ENCODE assay signal across 10 cellular contexts in genomic region chr7:146116452-146117219, GRCh38. TPM values are rescaled to one million over a fixed set of nuclear protein-coding genes. Genes with fewer than 3 reads are reported as not detected.
DNase-seq lines count a peak whose midpoint lies in the region; ATAC-seq and TF ChIP-seq lines count a peak whose summit lies in the region.
"Had no signal": no experiment of that assay in that cellular context is flagged by ENCODE, and none has a peak within 500 bp of the region (broad histone marks: within the 10 kb centered on the region; RNA-seq: fewer than 3 reads in every experiment).

CNTNAP2 (plus strand) TSS chr7:146116801; CDS start chr7:146116877, 76 bp downstream.

- H3K36me3 Mint-ChIP-seq in activated T-helper 17 cell treated with anti-CD3 and anti-CD28 coated beads, Interleukin-2, amount 50 U/mL, for 72 hours (ENCODE audit: low read depth): no peaks in the 10 kb centered on the region
- no peaks in the 10 kb centered on the region for H3K36me3 Mint-ChIP-seq in progenitor cell of endocrine pancreas (ENCODE audit: insufficient read depth)

- H3K36me3 ChIP-seq in cardiac muscle cell: no peaks in the 10 kb centered on the region
- H3K36me3 ChIP-seq: right lobe of liver had no signal

- no peak within 1 kb of the TSS for H3K27ac Mint-ChIP-seq in activated T-helper 17 cell treated with anti-CD3 and anti-CD28 coated beads, Interleukin-2, amount 50 U/mL, for 72 hours
- H3K27ac Mint-ChIP-seq in progenitor cell of endocrine pancreas: no peak within 1 kb of the TSS

- peaks cover 7% of the 10 kb centered on the region for H3K9me3 Mint-ChIP-seq in activated T-helper 17 cell treated with anti-CD3 and anti-CD28 coated beads, Interleukin-2, amount 50 U/mL, for 72 hours
- no peaks in the 10 kb centered on the region for H3K9me3 Mint-ChIP-seq in progenitor cell of endocrine pancreas (ENCODE audit: low read depth)

- peaks cover 25% of the 10 kb centered on the region for H3K27me3 Mint-ChIP-seq in activated T-helper 17 cell treated with anti-CD3 and anti-CD28 coated beads, Interleukin-2, amount 50 U/mL, for 72 hours
- H3K27me3 Mint-ChIP-seq in progenitor cell of endocrine pancreas: peaks cover 35% of the 10 kb centered on the region

- H3K4me1 Mint-ChIP-seq in activated T-helper 17 cell treated with anti-CD3 and anti-CD28 coated beads, Interleukin-2, amount 50 U/mL, for 72 hours: no peaks in the 10 kb centered on the region
- H3K4me1 Mint-ChIP-seq in progenitor cell of endocrine pancreas (ENCODE audit: low read depth): peaks cover 9% of the 10 kb centered on the region

- peak within 1 kb of the TSS; percentile 56 for H3K4me3 Mint-ChIP-seq in activated T-helper 17 cell treated with anti-CD3 and anti-CD28 coated beads, Interleukin-2, amount 50 U/mL, for 72 hours
- H3K4me3 Mint-ChIP-seq in progenitor cell of endocrine pancreas (ENCODE audit: low read depth): peak within 1 kb of the TSS; percentile 90

- DNase-seq in G401 (ENCODE audit: low spot score) (peak; percentile 79), NCI-H1105 treated with DMSO at 0.1 percent for 48 hours (lab: John Stamatoyannopoulos, UW) (peak; percentile 79), cardiac muscle cell (ENCODE audit: low read depth in 1 of 2, low spot score in 1 of 2) (peak; percentile 74 to 75), progenitor cell of endocrine pancreas (ENCODE audit: low spot score, unreplicated experiment) (peak; percentile 21)

- H3K4me3 ChIP-seq in cardiac muscle cell: peak within 1 kb of the TSS; percentile 64

- TF ChIP-seq CTCF in cardiac muscle cell (IDR thresholded peaks at IDR 0.05; ENCODE audit: low read depth, low read length) (peak; percentile 11), progenitor cell of endocrine pancreas (IDR thresholded peaks at IDR 0.05; ENCODE audit: unreplicated experiment) (no peak)

- H3K27me3 ChIP-seq in cardiac muscle cell: peaks cover 40% of the 10 kb centered on the region
- H3K27me3 ChIP-seq: right lobe of liver had no signal

- no peak for ATAC-seq in activated T-helper 17 cell treated with anti-CD3 and anti-CD28 coated beads, Interleukin-2, amount 50 U/mL, for 72 hours (replicated peaks)
- ATAC-seq in GM21381 (IDR thresholded peaks at IDR 0.05; ENCODE audit: unreplicated experiment) (no peak), HG03095 (IDR thresholded peaks at IDR 0.05; ENCODE audit: unreplicated experiment) (no peak), GM18517 (IDR thresholded peaks at IDR 0.05; ENCODE audit: unreplicated experiment) (no peak)

- in situ Hi-C loops in G401 (cut with HindIII; ENCODE audit: low sequenced_read_pairs): no loop called here

- no peaks in the 10 kb centered on the region for H3K9me3 ChIP-seq in cardiac muscle cell (ENCODE audit: low read depth)
- H3K9me3 ChIP-seq: right lobe of liver had no signal

- no peak within 1 kb of the TSS for H3K27ac ChIP-seq in cardiac muscle cell
- H3K27ac ChIP-seq: right lobe of liver had no signal

- peaks cover 3% of the 10 kb centered on the region for H3K4me1 ChIP-seq in cardiac muscle cell (ENCODE audit: low read depth)

RNA-seq across cellular contexts. Expression of gene CNTNAP2, which starts in this region (rescaled TPM):
- total RNA-seq in G401 (2014; rRNA removed; shearing (Covaris generic)): not detected in 2 replicates
- not detected for total RNA-seq in activated T-helper 17 cell treated with anti-CD3 and anti-CD28 coated beads, Interleukin-2, amount 50 U/mL, for 72 hours
- total RNA-seq in cardiac muscle cell (2.1 and 4.8 TPM in 2 replicates), progenitor cell of endocrine pancreas (6.5 and 8.2 TPM in 2 replicates)
- polyA plus RNA-seq in cardiac muscle cell: 4.3 and 5.1 TPM in 2 replicates
- total RNA-seq: M059J had no signal

Comparison
In these comparisons a context has a peak if more than half of its experiments do, and no peak if none do; other contexts are left out.
1. Peak in DNase-seq in G401; RNA of the gene not detected or under 1 TPM.
2. DNase-seq: peak in every context shown above with its lines; median percentile 79 in G401; 79 in NCI-H1105 treated with DMSO at 0.1 percent for 48 hours; 74 in cardiac muscle cell; 21 in progenitor cell of endocrine pancreas.